35 cellular contexts compared by ENCODE assay signal in genomic region chr20:61548069-61548468, GRCh38.
"Had no signal": no experiment of that assay in that cellular context is flagged by ENCODE, and none has a peak within 500 bp of the region (broad histone marks: within the 10 kb centered on the region; RNA-seq: fewer than 3 reads in every experiment).

No MANE protein-coding gene starts in this region.

- H3K27me3 ChIP-seq: adrenal gland, body of pancreas, brain microvascular endothelial cell had no signal

- H3K27ac Mint-ChIP-seq: activated B cell treated with CpG ODN at 0.5 μM for 24 hours; activated CD4-positive, alpha-beta memory T cell treated with anti-CD3 and anti-CD28 coated beads for 36 hours; activated CD4-positive, alpha-beta T cell treated with anti-CD3 and anti-CD28 coated beads, Interleukin-2, amount 10 ng/mL, durations not matched to agents 24 days and 14 days; activated CD8-positive, alpha-beta T cell treated with anti-CD3 and anti-CD28 coated beads for 36 hours; activated naive CD4-positive, alpha-beta T cell treated with anti-CD3 and anti-CD28 coated beads for 36 hours; activated naive CD4-positive, alpha-beta T cell treated with anti-CD3 and anti-CD28 coated beads, Interleukin-2, amount 50 U/mL, for 72 hours; activated naive CD8-positive, alpha-beta T cell treated with anti-CD3 and anti-CD28 coated beads for 36 hours; activated T-cell treated with anti-CD3 and anti-CD28 coated beads, Interleukin-2, amount 50 U/mL, for 72 hours; activated T-helper 1 cell treated with anti-CD3 and anti-CD28 coated beads, Interleukin-12 subunit alpha, Interleukin-12 subunit beta, Interleukin-2, Interleukin-4 antibody, amounts not matched to agents 30 ng/mL and 10 ng/mL and 1 ng/mL, durations not matched to agents 14 hours and 24 hours and 36 hours; activated T-helper 17 cell treated with anti-CD3 and anti-CD28 coated beads, Interleukin-2, amount 50 U/mL, for 72 hours; T-helper 1 cell treated with Interleukin-12 subunit alpha and Interleukin-12 subunit beta and Interleukin-4 antibody, amounts not matched to agents 30 μg/mL and 1 μg/mL, for 36 hours; T-helper 2 cell treated with Interferon-gamma antibody and Interleukin-4, amounts not matched to agents 5 μg/mL and 100 μg/mL, for 36 hours had no signal

- H3K27me3 Mint-ChIP-seq: activated B cell treated with CpG ODN at 0.5 μM for 24 hours; activated CD4-positive, alpha-beta T cell treated with anti-CD3 and anti-CD28 coated beads, Interleukin-2, amount 10 ng/mL, durations not matched to agents 24 days and 14 days; activated CD8-positive, alpha-beta T cell treated with anti-CD3 and anti-CD28 coated beads for 36 hours had no signal

- H3K4me3 ChIP-seq: adrenal gland, body of pancreas, breast epithelium had no signal

- H3K36me3 Mint-ChIP-seq: activated CD4-positive, alpha-beta memory T cell treated with anti-CD3 and anti-CD28 coated beads for 36 hours; activated naive CD8-positive, alpha-beta T cell treated with anti-CD3 and anti-CD28 coated beads for 36 hours had no signal

- H3K4me1 Mint-ChIP-seq: activated B cell treated with CpG ODN at 0.5 μM for 24 hours; activated CD4-positive, alpha-beta T cell treated with anti-CD3 and anti-CD28 coated beads, Interleukin-2, amount 10 ng/mL, durations not matched to agents 24 days and 14 days; activated naive CD8-positive, alpha-beta T cell treated with anti-CD3 and anti-CD28 coated beads for 36 hours; activated T-helper 17 cell treated with anti-CD3 and anti-CD28 coated beads, Interleukin-2, amount 50 U/mL, for 72 hours had no signal

- DNase-seq: activated B cell treated with CpG ODN at 0.5 μM for 24 hours; activated CD4-positive, alpha-beta memory T cell treated with anti-CD3 and anti-CD28 coated beads for 36 hours; activated CD4-positive, alpha-beta T cell treated with anti-CD3 and anti-CD28 coated beads for 4 hours; activated CD4-positive, alpha-beta T cell treated with anti-CD3 and anti-CD28 coated beads, Interleukin-2, amount 10 ng/mL, durations not matched to agents 24 days and 14 days; activated CD4-positive, alpha-beta T cell treated with anti-CD3 and anti-CD28 coated beads, Interleukin-2, amount 50 U/mL, for 1 hour; activated CD4-positive, alpha-beta T cell treated with anti-CD3 and anti-CD28 coated beads, Interleukin-2, amount 50 U/mL, for 4 hours; activated CD4-positive, CD25-positive, alpha-beta regulatory T cell treated with anti-CD3 and anti-CD28 coated beads, Interleukin-2, amount 50 U/mL, for 72 hours; activated CD8-positive, alpha-beta memory T cell treated with anti-CD3 and anti-CD28 coated beads, Interleukin-2, amount 50 U/mL, for 4 hours; activated CD8-positive, alpha-beta T cell treated with anti-CD3 and anti-CD28 coated beads for 36 hours; activated effector memory CD4-positive, alpha-beta T cell treated with anti-CD3 and anti-CD28 coated beads, Interleukin-2, amount 50 U/mL, for 16 hours; activated gamma-delta T cell treated with Interleukin-2 at 50 U/mL for 16 hours; activated naive CD4-positive, alpha-beta T cell; activated naive CD4-positive, alpha-beta T cell treated with anti-CD3 and anti-CD28 coated beads for 36 hours; activated naive CD4-positive, alpha-beta T cell treated with anti-CD3 and anti-CD28 coated beads, Interleukin-2, amount 50 U/mL, for 16 hours; activated naive CD8-positive, alpha-beta T cell treated with anti-CD3 and anti-CD28 coated beads for 36 hours; activated T-cell treated with anti-CD3 and anti-CD28 coated beads for 4 hours; activated T-cell treated with anti-CD3 and anti-CD28 coated beads, Interleukin-2, amount 50 U/mL, for 1 hour; activated T-cell treated with anti-CD3 and anti-CD28 coated beads, Interleukin-2, amount 50 U/mL, for 4 hours; activated T-cell treated with anti-CD3 and anti-CD28 coated beads, Interleukin-2, amount 50 U/mL, for 72 hours; adrenal gland; amniotic stem cell; aorta; body of pancreas; brain microvascular endothelial cell; central memory CD4-positive, alpha-beta T cell; T-helper 1 cell; T-helper 2 cell; T-helper 9 cell had no signal

- H3K36me3 ChIP-seq: adrenal gland, brain microvascular endothelial cell, breast epithelium had no signal

- H3K27ac ChIP-seq: adrenal gland, body of pancreas, brain microvascular endothelial cell, breast epithelium, VCaP had no signal

- H3K4me3 Mint-ChIP-seq: activated B cell treated with CpG ODN at 0.5 μM for 24 hours; activated CD4-positive, alpha-beta memory T cell treated with anti-CD3 and anti-CD28 coated beads for 36 hours; activated CD4-positive, alpha-beta T cell treated with anti-CD3 and anti-CD28 coated beads, Interleukin-2, amount 10 ng/mL, durations not matched to agents 24 days and 14 days; activated CD8-positive, alpha-beta T cell treated with anti-CD3 and anti-CD28 coated beads for 36 hours; activated naive CD4-positive, alpha-beta T cell treated with anti-CD3 and anti-CD28 coated beads for 36 hours; activated naive CD8-positive, alpha-beta T cell treated with anti-CD3 and anti-CD28 coated beads for 36 hours; activated T-cell treated with anti-CD3 and anti-CD28 coated beads, Interleukin-2, amount 50 U/mL, for 4 hours; activated T-cell treated with anti-CD3 and anti-CD28 coated beads, Interleukin-2, amount 50 U/mL, for 72 hours; activated T-helper 1 cell treated with anti-CD3 and anti-CD28 coated beads, Interleukin-12 subunit alpha, Interleukin-12 subunit beta, Interleukin-2, Interleukin-4 antibody, amounts not matched to agents 30 ng/mL and 10 ng/mL and 1 ng/mL, durations not matched to agents 14 hours and 24 hours and 36 hours; activated T-helper 17 cell treated with anti-CD3 and anti-CD28 coated beads, Interleukin-2, amount 50 U/mL, for 72 hours; T-helper 1 cell treated with Interleukin-12 subunit alpha and Interleukin-12 subunit beta and Interleukin-4 antibody, amounts not matched to agents 30 μg/mL and 1 μg/mL, for 36 hours; T-helper 2 cell treated with Interferon-gamma antibody and Interleukin-4, amounts not matched to agents 5 μg/mL and 100 μg/mL, for 36 hours had no signal

- H3K9me3 ChIP-seq: adrenal gland had no signal

- H3K4me1 ChIP-seq: adrenal gland, body of pancreas, breast epithelium had no signal

- H3K9me3 Mint-ChIP-seq: activated naive CD8-positive, alpha-beta T cell treated with anti-CD3 and anti-CD28 coated beads for 36 hours; T-helper 1 cell treated with Interleukin-12 subunit alpha and Interleukin-12 subunit beta and Interleukin-4 antibody, amounts not matched to agents 30 μg/mL and 1 μg/mL, for 36 hours had no signal
